Comparison of ENCODE assay signal across 7 cellular contexts in genomic region chr2:1287427-1287826, GRCh38.
"Had no signal": no experiment of that assay in that cellular context is flagged by ENCODE, and none has a peak within 500 bp of the region (broad histone marks: within the 10 kb centered on the region; RNA-seq: fewer than 3 reads in every experiment).

No MANE protein-coding gene starts in this region.

- H3K27ac ChIP-seq: HL-60 had no signal

- H2AFZ ChIP-seq: GM23338 had no signal

- DNase-seq: H9, HCEC 1CT, IMR-90 had no signal

- ATAC-seq: GM23338 had no signal

- H3K4me2 ChIP-seq: GM23338 had no signal

- H3K4me3 ChIP-seq: GM23338 had no signal

- FAIRE-seq: H1, H54 had no signal
